17 cellular contexts compared by ENCODE assay signal in genomic region chr1:81703352-81703735, GRCh38.
DNase-seq lines count a peak whose midpoint lies in the region; ATAC-seq, FAIRE-seq and TF ChIP-seq lines count a peak whose summit lies in the region.
"Had no signal": no experiment of that assay in that cellular context is flagged by ENCODE, and none has a peak within 500 bp of the region (broad histone marks: within the 10 kb centered on the region; RNA-seq: fewer than 3 reads in every experiment).

No MANE protein-coding gene starts in this region.

- 20% methylated on average over 3 of the region's 3 CpGs for WGBS in SK-N-SH (ENCODE audit: low lambda C conversion rate)
- 33 to 36% methylated on average over 3 of the region's 3 CpGs for WGBS in pancreas, 2 donors
- WGBS in adrenal gland, 4 donors = 71 to 78% (median 72%) methylated on average over 3 of the region's 3 CpGs

- H3K36me3 ChIP-seq in SK-N-SH (replicated peaks in 1 of 2; ENCODE audit: control insufficient read depth in 1 of 2, insufficient read depth in 2 of 2, low read length in 1 of 2) = no peaks in the 10 kb centered on the region
- no peaks in the 10 kb centered on the region for H3K36me3 ChIP-seq in fibroblast of lung (ENCODE audit: control insufficient read depth, insufficient read depth, low read length)
- no peaks in the 10 kb centered on the region for H3K36me3 ChIP-seq in pancreas
- H3K36me3 ChIP-seq in adrenal gland (replicated peaks in 1 of 2) = no peaks in the 10 kb centered on the region
- H3K36me3 ChIP-seq: heart left ventricle, sigmoid colon, SJCRH30 had no signal

- peaks cover 4% of the 10 kb centered on the region for H3K9me3 Mint-ChIP-seq in activated CD8-positive, alpha-beta memory T cell treated with anti-CD3 and anti-CD28 coated beads, Interleukin-2, amount 10 ng/mL, durations not matched to agents 7 days and 5 days (ENCODE audit: low read depth)

- H3K27ac Mint-ChIP-seq in activated CD8-positive, alpha-beta memory T cell treated with anti-CD3 and anti-CD28 coated beads, Interleukin-2, amount 10 ng/mL, durations not matched to agents 7 days and 5 days = no peak overlapping the region
- H3K27ac Mint-ChIP-seq: activated naive CD8-positive, alpha-beta T cell; CD4-positive, alpha-beta T cell; IgD-negative memory B cell had no signal

- TF ChIP-seq EP300 in SK-N-SH (IDR thresholded peaks at IDR 0.05; ENCODE audit: borderline replicate concordance in 1 of 2, low read depth in 1 of 2, low read length in 1 of 2) = no peak; a peak in 1 of 4 replicates

- FAIRE-seq in pancreas (lab: Jason Lieb, UNC) = no peak

- H3K27me3 ChIP-seq in SK-N-SH (ENCODE audit: insufficient read depth) = no peaks in the 10 kb centered on the region
- no peaks in the 10 kb centered on the region for H3K27me3 ChIP-seq in fibroblast of lung (ENCODE audit: control insufficient read depth, insufficient read depth, low read length)
- H3K27me3 ChIP-seq in pancreas = peaks cover 0 to under 1% (median 0%) of the 10 kb centered on the region in 4 donors
- no peaks in the 10 kb centered on the region for H3K27me3 ChIP-seq in adrenal gland
- H3K27me3 ChIP-seq: heart left ventricle, sigmoid colon, SJCRH30 had no signal

- H3F3A ChIP-seq in SK-N-SH (replicated peaks; ENCODE audit: insufficient read depth) = peaks cover 47% of the 10 kb centered on the region

- H3K9me2 ChIP-seq in SK-N-SH = no peaks in the 10 kb centered on the region

- peak overlapping the region; percentile 67 to 99; a peak in 3 of 4 replicates for H3K27ac ChIP-seq in SK-N-SH (ENCODE audit: low read depth in 2 of 2, low read length in 1 of 2)
- H3K27ac ChIP-seq in fibroblast of lung (ENCODE audit: insufficient read depth, low read length) = peak overlapping the region; percentile 64
- H3K27ac ChIP-seq in pancreas = peak overlapping the region in 2 of 4 donors; percentile 19 to 37
- no peak overlapping the region for H3K27ac ChIP-seq in adrenal gland
- H3K27ac ChIP-seq: sigmoid colon, SJCRH30 had no signal

- POLR2A ChIA-PET in SK-N-SH (lab: Yijun Ruan, JAX) = no interaction called here

- TF ChIP-seq POLR2A in adrenal gland (IDR thresholded peaks at IDR 0.05) = no peak

- H3K4me2 ChIP-seq in SK-N-SH (peak overlapping the region; percentile 66), fibroblast of lung (ENCODE audit: extremely low read depth, insufficient read depth, low read length) (peak overlapping the region; percentile 51)

- no peaks in the 10 kb centered on the region for H4K20me1 ChIP-seq in SK-N-SH (ENCODE audit: insufficient read depth)
- H4K20me1 ChIP-seq in fibroblast of lung (ENCODE audit: control insufficient read depth, extremely low read depth, insufficient read depth, low read length) = no peaks in the 10 kb centered on the region

- H3K4me1 ChIP-seq in SK-N-SH (ENCODE audit: control insufficient read depth in 1 of 2, insufficient read depth in 2 of 2, low read depth in 1 of 2, low read length in 1 of 2) = peaks cover 15 to 34% of the 10 kb centered on the region in 2 experiments
- H3K4me1 ChIP-seq in fibroblast of lung (ENCODE audit: control insufficient read depth, extremely low read depth, insufficient read depth, low read length) = peaks cover 18% of the 10 kb centered on the region
- peaks cover 0 to 11% (median 7%) of the 10 kb centered on the region in 3 donors for H3K4me1 ChIP-seq in pancreas
- H3K4me1 ChIP-seq in adrenal gland (replicated peaks in 1 of 2) = peaks cover 0 to 11% of the 10 kb centered on the region in 2 donors
- H3K4me1 ChIP-seq: SJCRH30 had no signal

- H3K9ac ChIP-seq in SK-N-SH = peak overlapping the region; percentile 82
- H3K9ac ChIP-seq in fibroblast of lung (ENCODE audit: insufficient read depth, low read length) = no peak overlapping the region

- H3K9me3 ChIP-seq in SK-N-SH (no peaks in the 10 kb centered on the region), fibroblast of lung (ENCODE audit: control insufficient read depth, insufficient read depth, low read depth, low read length) (no peaks in the 10 kb centered on the region), pancreas (no peaks in the 10 kb centered on the region), adrenal gland (replicated peaks in 1 of 3) (no peaks in the 10 kb centered on the region)
- H3K9me3 ChIP-seq: heart left ventricle, sigmoid colon, SJCRH30 had no signal

- no peaks in the 10 kb centered on the region for H3K36me3 Mint-ChIP-seq in activated CD8-positive, alpha-beta memory T cell treated with anti-CD3 and anti-CD28 coated beads, Interleukin-2, amount 10 ng/mL, durations not matched to agents 7 days and 5 days
- H3K36me3 Mint-ChIP-seq: activated naive CD8-positive, alpha-beta T cell had no signal

- intact Hi-C loops in pancreas (cut with DNase I) = no loop called here
- intact Hi-C loops in adrenal gland (cut with DNase I) = no loop called here

- H3K4me1 Mint-ChIP-seq in activated CD8-positive, alpha-beta memory T cell treated with anti-CD3 and anti-CD28 coated beads, Interleukin-2, amount 10 ng/mL, durations not matched to agents 7 days and 5 days = no peaks in the 10 kb centered on the region
- H3K4me1 Mint-ChIP-seq: IgD-negative memory B cell had no signal

- no peak overlapping the region for H3K4me3 Mint-ChIP-seq in activated CD8-positive, alpha-beta memory T cell treated with anti-CD3 and anti-CD28 coated beads, Interleukin-2, amount 10 ng/mL, durations not matched to agents 7 days and 5 days
- H3K4me3 Mint-ChIP-seq: activated naive CD8-positive, alpha-beta T cell; CD4-positive, alpha-beta T cell; IgD-negative memory B cell; nephron had no signal

- DNase-seq in GM03348 (ENCODE audit: low spot score) (peak; percentile 37), SK-N-SH (no peak), fibroblast of lung (ENCODE audit: low read depth in 2 of 2) (peak; percentile 70 to 79), pancreas (no peak), NCI-H1048 (lab: John Stamatoyannopoulos, UW) (no peak), adrenal gland (no peak)
- DNase-seq in activated CD8-positive, alpha-beta memory T cell treated with anti-CD3 and anti-CD28 coated beads, Interleukin-2, amount 10 ng/mL, durations not matched to agents 7 days and 5 days = no peak
- DNase-seq: CD4-positive, alpha-beta T cell; heart left ventricle; NCI-H146; NCI-H82; sigmoid colon; SJCRH30 had no signal

- ATAC-seq in pancreas (peak; percentile 43 to 65 (median 64)), HG03432 (IDR thresholded peaks at IDR 0.05; ENCODE audit: unreplicated experiment) (no peak)
- ATAC-seq in activated CD8-positive, alpha-beta memory T cell treated with anti-CD3 and anti-CD28 coated beads, Interleukin-2, amount 10 ng/mL, durations not matched to agents 7 days and 5 days = no peak

- H3K79me2 ChIP-seq in SK-N-SH (ENCODE audit: insufficient read depth) (no peaks in the 10 kb centered on the region), fibroblast of lung (ENCODE audit: control insufficient read depth, insufficient read depth, low read length) (no peaks in the 10 kb centered on the region)

- no peak for TF ChIP-seq RAD21 in SK-N-SH (IDR thresholded peaks at IDR 0.05; ENCODE audit: low read length)

- H3K4me3 ChIP-seq in SK-N-SH (ENCODE audit: low read depth in 2 of 2, low read length in 1 of 2) (peak overlapping the region in 1 of 2 experiments; percentile 47; a peak in 2 of 4 replicates), fibroblast of lung (replicated peaks in 1 of 4; ENCODE audit: control extremely low read depth in 1 of 4, insufficient read depth in 1 of 4, low read depth in 3 of 4, low read length in 4 of 4) (peak overlapping the region in 2 of 4 experiments; percentile 4 to 25), pancreas (no peak overlapping the region), adrenal gland (no peak overlapping the region)
- H3K4me3 ChIP-seq: heart left ventricle, sigmoid colon, SJCRH30 had no signal

- H2AFZ ChIP-seq in SK-N-SH (ENCODE audit: low read depth) (peak overlapping the region; percentile 33; the same call in 1 of the 2 replicates), fibroblast of lung (ENCODE audit: low read length) (no peak overlapping the region)

- CTCF ChIA-PET in SK-N-SH (lab: Yijun Ruan, JAX) = no interaction called here
- CTCF ChIA-PET in activated CD8-positive, alpha-beta memory T cell treated with anti-CD3 and anti-CD28 coated beads, Interleukin-2, amount 10 ng/mL, durations not matched to agents 7 days and 5 days (lab: Charles Lee) = no interaction called here

- no peak for TF ChIP-seq CTCF in SK-N-SH (IDR thresholded peaks at IDR 0.05)
- no peak for TF ChIP-seq CTCF in fibroblast of lung (conservative IDR thresholded peaks at IDR 0.05 in 1 of 2, IDR thresholded peaks at IDR 0.05 in 1 of 2; ENCODE audit: low read depth in 1 of 2, low read length in 2 of 2)
- TF ChIP-seq CTCF in pancreas (IDR thresholded peaks at IDR 0.05) = no peak
- no peak for TF ChIP-seq CTCF in adrenal gland (IDR thresholded peaks at IDR 0.05)

- H3K27me3 Mint-ChIP-seq in activated CD8-positive, alpha-beta memory T cell treated with anti-CD3 and anti-CD28 coated beads, Interleukin-2, amount 10 ng/mL, durations not matched to agents 7 days and 5 days = no peaks in the 10 kb centered on the region
- H3K27me3 Mint-ChIP-seq: activated naive CD8-positive, alpha-beta T cell; CD4-positive, alpha-beta T cell; IgD-negative memory B cell had no signal

TF ChIP-seq in SK-N-SH, 30 proteins besides CTCF, POLR2A, EP300 and RAD21 (continues in another document):
- TF ChIP-seq USF1 (IDR thresholded peaks at IDR 0.05; ENCODE audit: borderline replicate concordance, low read depth) (no peak), MXI1 (IDR thresholded peaks at IDR 0.05; ENCODE audit: low read depth, low read length) (no peak), NRF1 (IDR thresholded peaks at IDR 0.05; ENCODE audit: low read depth, low read length) (no peak), FOSL2 (IDR thresholded peaks at IDR 0.05; ENCODE audit: borderline replicate concordance, low read depth) (peak; percentile 18; the same call in 1 of the 2 replicates)

Comparison
In these comparisons a context has a peak if more than half of its experiments do, and no peak if none do; other contexts are left out.
1. DNase-seq: peak in GM03348 (single experiment) and fibroblast of lung (2 of 2); none in SK-N-SH (single experiment), pancreas (0 of 6), NCI-H1048 (single experiment), adrenal gland (0 of 7) and activated CD8-positive, alpha-beta memory T cell treated with anti-CD3 and anti-CD28 coated beads, Interleukin-2, amount 10 ng/mL, durations not matched to agents 7 days and 5 days (single experiment).
2. H3K27ac ChIP-seq: peak in SK-N-SH (2 of 2) and fibroblast of lung (single experiment); none in adrenal gland (0 of 5).
3. ATAC-seq: peak in pancreas (4 of 4); none in HG03432 (single experiment) and activated CD8-positive, alpha-beta memory T cell treated with anti-CD3 and anti-CD28 coated beads, Interleukin-2, amount 10 ng/mL, durations not matched to agents 7 days and 5 days (single experiment).